Comparison of ENCODE assay signal across 17 cellular contexts in genomic region chr2:197949224-197949623, GRCh38.
DNase-seq lines count a peak whose midpoint lies in the region; ATAC-seq, FAIRE-seq and TF ChIP-seq lines count a peak whose summit lies in the region.
"Had no signal": no experiment of that assay in that cellular context is flagged by ENCODE, and none has a peak within 500 bp of the region (broad histone marks: within the 10 kb centered on the region; RNA-seq: fewer than 3 reads in every experiment).

No MANE protein-coding gene starts in this region.

- POLR2A ChIA-PET in CD4-positive, alpha-beta T cell (lab: Charles Lee) = no interaction called here
- POLR2A ChIA-PET in endothelial cell of umbilical vein (lab: Charles Lee) = no interaction called here

- peak; percentile 8 for FAIRE-seq in endothelial cell of umbilical vein (lab: Jason Lieb, UNC)
- no peak for FAIRE-seq in D721Med (lab: Jason Lieb, UNC)
- FAIRE-seq: GM18507, H54 had no signal

- H3K27me3 Mint-ChIP-seq in CD4-positive, CD25-positive, alpha-beta regulatory T cell = no peaks in the 10 kb centered on the region
- no peaks in the 10 kb centered on the region for H3K27me3 Mint-ChIP-seq in CD4-positive, alpha-beta T cell
- no peaks in the 10 kb centered on the region for H3K27me3 Mint-ChIP-seq in T-helper 17 cell
- H3K27me3 Mint-ChIP-seq: CD8-positive, alpha-beta memory T cell had no signal

- H3K36me3 Mint-ChIP-seq in CD4-positive, CD25-positive, alpha-beta regulatory T cell = peaks cover 8% of the 10 kb centered on the region
- no peaks in the 10 kb centered on the region for H3K36me3 Mint-ChIP-seq in CD4-positive, alpha-beta T cell (ENCODE audit: low read depth)
- H3K36me3 Mint-ChIP-seq in T-helper 17 cell (ENCODE audit: low read depth) = peaks cover 2% of the 10 kb centered on the region
- H3K36me3 Mint-ChIP-seq: CD8-positive, alpha-beta memory T cell had no signal

- peaks cover 0 to 12% (median 0%) of the 10 kb centered on the region in 7 donors for H3K9me3 Mint-ChIP-seq in CD4-positive, CD25-positive, alpha-beta regulatory T cell
- H3K9me3 Mint-ChIP-seq in CD4-positive, alpha-beta T cell = peaks cover 2% of the 10 kb centered on the region
- H3K9me3 Mint-ChIP-seq: CD8-positive, alpha-beta memory T cell had no signal

- peak overlapping the region in 1 of 4 donors; percentile 63 for H3K4me3 Mint-ChIP-seq in CD4-positive, CD25-positive, alpha-beta regulatory T cell
- no peak overlapping the region for H3K4me3 Mint-ChIP-seq in CD4-positive, alpha-beta T cell
- no peak overlapping the region for H3K4me3 Mint-ChIP-seq in T-helper 17 cell

- intact Hi-C loops in CD4-positive, alpha-beta T cell (cut with DNase I, micrococcal nuclease) = loop anchor here in 1 of 2 experiments (5.0 kb wide), 1 partner anchor 33 kb away; no protein-coding TSS in a partner anchor
- intact Hi-C loops in endothelial cell of umbilical vein (cut with micrococcal nuclease) (no loop called here), gastrocnemius medialis (cut with DNase I; ENCODE audit: low total_unique reads) (no loop called here)

- no peak for DNase-seq in CD4-positive, CD25-positive, alpha-beta regulatory T cell
- no peak for DNase-seq in CD4-positive, alpha-beta T cell
- no peak for DNase-seq in T-helper 17 cell
- DNase-seq in endothelial cell of umbilical vein (ENCODE audit: low read depth, low spot score) = no peak
- DNase-seq in H7 = no peak
- DNase-seq in gastrocnemius medialis = no peak
- no peak for DNase-seq in D721Med (ENCODE audit: insufficient read length, low spot score)
- DNase-seq: C1 segment of cervical spinal cord; CD8-positive, alpha-beta memory T cell; DMS53; DMS79 treated with DMSO at 0.1 percent for 48 hours; GF-D8; GOT3; HCEC 1CT had no signal

- dilution Hi-C loops in endothelial cell of umbilical vein (cut with MboI; ENCODE audit: extremely low pct_ligation_motif_present, low sequenced_read_pairs) = no loop called here

- H3K27ac Mint-ChIP-seq in CD4-positive, CD25-positive, alpha-beta regulatory T cell = peak overlapping the region; percentile 7 to 95 (median 68)
- peak overlapping the region; percentile 8 for H3K27ac Mint-ChIP-seq in CD4-positive, alpha-beta T cell
- peak overlapping the region; percentile 37 for H3K27ac Mint-ChIP-seq in T-helper 17 cell
- H3K27ac Mint-ChIP-seq: CD8-positive, alpha-beta memory T cell had no signal

- no peak for TF ChIP-seq POLR2A in endothelial cell of umbilical vein (IDR thresholded peaks at IDR 0.05; ENCODE audit: low read depth, low read length)
- no peak for TF ChIP-seq POLR2A in gastrocnemius medialis (IDR thresholded peaks at IDR 0.05)

- no peaks in the 10 kb centered on the region for H4K20me1 ChIP-seq in endothelial cell of umbilical vein (replicated peaks; ENCODE audit: control insufficient read depth, extremely low read depth, insufficient read depth, low read length)

- H3K27me3 ChIP-seq in CD4-positive, CD25-positive, alpha-beta regulatory T cell (ENCODE audit: control insufficient read depth, insufficient read depth, low read length) = no peaks in the 10 kb centered on the region
- no peaks in the 10 kb centered on the region for H3K27me3 ChIP-seq in CD4-positive, alpha-beta T cell (ENCODE audit: control insufficient read depth, insufficient read depth, low read length)
- H3K27me3 ChIP-seq in endothelial cell of umbilical vein (ENCODE audit: control insufficient read depth in 2 of 2, insufficient read depth in 2 of 2, low read length in 2 of 2) = no peaks in the 10 kb centered on the region
- no peaks in the 10 kb centered on the region for H3K27me3 ChIP-seq in H7 (ENCODE audit: control insufficient read depth, insufficient read depth, low read length)
- no peaks in the 10 kb centered on the region for H3K27me3 ChIP-seq in gastrocnemius medialis

- TF ChIP-seq CTCF in CD4-positive, alpha-beta T cell (IDR thresholded peaks at IDR 0.05) = no peak
- no peak for TF ChIP-seq CTCF in endothelial cell of umbilical vein (IDR thresholded peaks at IDR 0.05; ENCODE audit: extremely low read depth in 1 of 2, insufficient read depth in 1 of 2, low read depth in 1 of 2, low read length in 2 of 2)
- TF ChIP-seq CTCF in gastrocnemius medialis (IDR thresholded peaks at IDR 0.05 in 4 of 5, conservative IDR thresholded peaks at IDR 0.05 in 1 of 5) = no peak
- no peak for TF ChIP-seq CTCF in D721Med (IDR thresholded peaks at IDR 0.05; ENCODE audit: insufficient read depth, missing control alignments)

- H3K4me1 Mint-ChIP-seq in CD4-positive, CD25-positive, alpha-beta regulatory T cell = peaks cover 30 to 90% (median 72%) of the 10 kb centered on the region in 4 donors
- peaks cover 91% of the 10 kb centered on the region for H3K4me1 Mint-ChIP-seq in CD4-positive, alpha-beta T cell (ENCODE audit: low read depth)
- peaks cover 38% of the 10 kb centered on the region for H3K4me1 Mint-ChIP-seq in T-helper 17 cell

- H2AFZ ChIP-seq in endothelial cell of umbilical vein (ENCODE audit: low read depth, low read length) = no peak overlapping the region

- H3K4me3 ChIP-seq in CD4-positive, CD25-positive, alpha-beta regulatory T cell (ENCODE audit: low read depth, low read length) = no peak overlapping the region
- no peak overlapping the region for H3K4me3 ChIP-seq in endothelial cell of umbilical vein (replicated peaks in 1 of 3; ENCODE audit: insufficient read depth in 1 of 3, low read depth in 1 of 3, low read length in 3 of 3)
- H3K4me3 ChIP-seq in H7 (ENCODE audit: insufficient read depth, low read depth, low read length) = no peak overlapping the region
- no peak overlapping the region for H3K4me3 ChIP-seq in gastrocnemius medialis

- in situ Hi-C loops in gastrocnemius medialis (cut with MboI; ENCODE audit: low sequenced_read_pairs in 4 of 4) = no loop called here

- no peaks in the 10 kb centered on the region for H3K9me1 ChIP-seq in endothelial cell of umbilical vein (replicated peaks; ENCODE audit: control insufficient read depth, extremely low read depth, insufficient read depth, low read length)

- no peak overlapping the region for H3K27ac ChIP-seq in CD4-positive, CD25-positive, alpha-beta regulatory T cell (ENCODE audit: insufficient read depth, low read length, poor library complexity, severe bottlenecking)
- no peak overlapping the region for H3K27ac ChIP-seq in CD4-positive, alpha-beta T cell (ENCODE audit: low read depth, low read length)
- H3K27ac ChIP-seq in endothelial cell of umbilical vein (ENCODE audit: insufficient read depth, low read depth, low read length) = no peak overlapping the region
- H3K27ac ChIP-seq in gastrocnemius medialis = peak overlapping the region in 2 of 4 donors; percentile 44

- no TSS peak for BruUV-seq in endothelial cell of umbilical vein (replicated peaks; lab: Mats Ljungman, UMichigan)

- peaks cover 2% of the 10 kb centered on the region for H3K36me3 ChIP-seq in CD4-positive, CD25-positive, alpha-beta regulatory T cell (ENCODE audit: control insufficient read depth, insufficient read depth, low read length)
- H3K36me3 ChIP-seq in endothelial cell of umbilical vein (ENCODE audit: control insufficient read depth in 2 of 2, extremely low read depth in 1 of 2, insufficient read depth in 2 of 2, low read length in 2 of 2) (no peaks in the 10 kb centered on the region), H7 (replicated peaks; ENCODE audit: control insufficient read depth, insufficient read depth, low read length) (no peaks in the 10 kb centered on the region), gastrocnemius medialis (no peaks in the 10 kb centered on the region)

- no peak overlapping the region for H3K9ac ChIP-seq in endothelial cell of umbilical vein (replicated peaks; ENCODE audit: extremely low read depth, insufficient read depth, low read length)

- CTCF ChIA-PET in CD4-positive, alpha-beta T cell (lab: Charles Lee) = interaction anchor here (0.9 to 1.2 kb wide), 2 partner anchors 9 to 52 kb away, joined by 3 read pairs; no protein-coding TSS in a partner anchor
- CTCF ChIA-PET in endothelial cell of umbilical vein (lab: Charles Lee) = no interaction called here

- H3K4me2 ChIP-seq in endothelial cell of umbilical vein (ENCODE audit: insufficient read depth, low read length) = no peak overlapping the region

- H3K9me3 ChIP-seq in CD4-positive, CD25-positive, alpha-beta regulatory T cell (ENCODE audit: control insufficient read depth in 2 of 2, low read length in 2 of 2) = no peaks in the 10 kb centered on the region
- H3K9me3 ChIP-seq in CD4-positive, alpha-beta T cell (ENCODE audit: control insufficient read depth, low read length) = no peaks in the 10 kb centered on the region
- H3K9me3 ChIP-seq in T-helper 17 cell (ENCODE audit: control insufficient read depth, low read length, poor library complexity, severe bottlenecking) = no peaks in the 10 kb centered on the region
- H3K9me3 ChIP-seq in endothelial cell of umbilical vein (replicated peaks; ENCODE audit: control insufficient read depth, insufficient read depth, low read length) = no peaks in the 10 kb centered on the region
- H3K9me3 ChIP-seq in gastrocnemius medialis = no peaks in the 10 kb centered on the region

- peaks cover 19% of the 10 kb centered on the region for H3K4me1 ChIP-seq in CD4-positive, CD25-positive, alpha-beta regulatory T cell (ENCODE audit: control insufficient read depth, insufficient read depth, low read length, poor library complexity, severe bottlenecking)
- H3K4me1 ChIP-seq in endothelial cell of umbilical vein (ENCODE audit: control insufficient read depth, extremely low read depth, insufficient read depth, low read length) (no peaks in the 10 kb centered on the region), gastrocnemius medialis (peaks cover 56 to 57% of the 10 kb centered on the region in 2 donors)

- ATAC-seq in CD4-positive, CD25-positive, alpha-beta regulatory T cell (ENCODE audit: low read depth in 2 of 2) = no peak
- no peak for ATAC-seq in CD4-positive, alpha-beta T cell (ENCODE audit: poor library complexity)
- ATAC-seq in T-helper 17 cell (no peak), GM18868 (IDR thresholded peaks at IDR 0.05; ENCODE audit: unreplicated experiment) (no peak), gastrocnemius medialis (no peak)

- no peaks in the 10 kb centered on the region for H3K79me2 ChIP-seq in endothelial cell of umbilical vein (ENCODE audit: control insufficient read depth, insufficient read depth, low read length)

TF ChIP-seq in endothelial cell of umbilical vein, 7 proteins besides CTCF, POLR2A, EP300 and RAD21 (continues in another document):
- TF ChIP-seq JUN (IDR thresholded peaks at IDR 0.05; ENCODE audit: borderline replicate concordance, insufficient read depth, insufficient read length, low read depth) (no peak), MYC (IDR thresholded peaks at IDR 0.05; ENCODE audit: low read depth, low read length) (no peak), MAX (IDR thresholded peaks at IDR 0.05; ENCODE audit: insufficient read depth, insufficient read length) (no peak), GATA2 (IDR thresholded peaks at IDR 0.05; ENCODE audit: insufficient read depth, insufficient read length, low read depth, low read length) (no peak), POLR2AphosphoS5 (IDR thresholded peaks at IDR 0.05; ENCODE audit: insufficient read depth, low read depth, low read length) (no peak), FOS (IDR thresholded peaks at IDR 0.05; ENCODE audit: borderline replicate concordance, insufficient read depth, low read length) (no peak)

Comparison
In these comparisons a context has a peak if more than half of its experiments do, and no peak if none do; other contexts are left out.
1. H3K27ac Mint-ChIP-seq: peak in every context shown above with its lines; median percentile 68 in CD4-positive, CD25-positive, alpha-beta regulatory T cell; 37 in T-helper 17 cell; 8 in CD4-positive, alpha-beta T cell.